8 cellular contexts compared by ENCODE assay signal in genomic region chr3:184157206-184157605, GRCh38. TPM values are rescaled to one million over a fixed set of nuclear protein-coding genes. Genes with fewer than 3 reads are reported as not detected.
DNase-seq lines count a peak whose midpoint lies in the region; ATAC-seq and TF ChIP-seq lines count a peak whose summit lies in the region.

No MANE protein-coding gene starts in this region.

- peak overlapping the region; percentile 89; the same call in 1 of the 2 replicates for H3K4me3 ChIP-seq in iPS-18c (ENCODE audit: insufficient read depth, low read depth, low read length)
- peak overlapping the region; percentile 61 to 95 (median 78) for H3K4me3 ChIP-seq in stomach

- H3K27ac ChIP-seq in stomach = peak overlapping the region; percentile 78 to 95 (median 91)

- no peak for TF ChIP-seq CTCF in stomach (IDR thresholded peaks at IDR 0.05)

- no peaks in the 10 kb centered on the region for H3K27me3 ChIP-seq in stomach

- intact Hi-C loops in stomach (cut with DNase I; ENCODE audit: low total_unique reads) = no loop called here

- DNase-seq in NCI-H82 treated with DMSO at 0.1 percent for 48 hours (lab: John Stamatoyannopoulos, UW; ENCODE audit: unreplicated experiment) = peak; percentile 20
- DNase-seq in NCI-H82 (lab: John Stamatoyannopoulos, UW) = no peak
- no peak for DNase-seq in activated naive CD4-positive, alpha-beta T cell treated with anti-CD3 and anti-CD28 coated beads, Interleukin-2, amount 50 U/mL, for 72 hours (ENCODE audit: low spot score in 2 of 2)
- DNase-seq in stomach = no peak
- DNase-seq in NCI-H510A treated with DMSO at 0.1 percent for 48 hours (lab: John Stamatoyannopoulos, UW) = no peak
- DNase-seq in stimulated activated CD4-positive, alpha-beta T cell treated with anti-CD3 and anti-CD28 coated beads, Interleukin-12 subunit alpha, Interleukin-12 subunit beta, amount 100 ng/mL, for 4 hours = no peak
- DNase-seq in DMS 273 treated with DMSO at 0.1 percent for 48 hours (lab: John Stamatoyannopoulos, UW) = no peak

- peak overlapping the region; percentile 10 to 90 for H3K27ac Mint-ChIP-seq in activated naive CD4-positive, alpha-beta T cell treated with anti-CD3 and anti-CD28 coated beads, Interleukin-2, amount 50 U/mL, for 72 hours

- TF ChIP-seq EP300 in stomach (IDR thresholded peaks at IDR 0.05) = no peak

- no peak for ATAC-seq in activated naive CD4-positive, alpha-beta T cell treated with anti-CD3 and anti-CD28 coated beads, Interleukin-2, amount 50 U/mL, for 72 hours

- H3K36me3 ChIP-seq in stomach = peaks cover 0 to 5% (median 2%) of the 10 kb centered on the region in 4 donors

- H3K9me3 Mint-ChIP-seq in activated naive CD4-positive, alpha-beta T cell treated with anti-CD3 and anti-CD28 coated beads, Interleukin-2, amount 50 U/mL, for 72 hours = no peaks in the 10 kb centered on the region

- no peak for TF ChIP-seq POLR2A in stomach (IDR thresholded peaks at IDR 0.05)

- peaks cover 44 to 81% (median 66%) of the 10 kb centered on the region in 4 donors for H3K4me1 ChIP-seq in stomach

- H3K36me3 Mint-ChIP-seq in activated naive CD4-positive, alpha-beta T cell treated with anti-CD3 and anti-CD28 coated beads, Interleukin-2, amount 50 U/mL, for 72 hours = peaks cover 0 to 4% of the 10 kb centered on the region in 2 donors

- H3K9me3 ChIP-seq in iPS-18c (ENCODE audit: control insufficient read depth, insufficient read depth, low read length) (no peaks in the 10 kb centered on the region), stomach (no peaks in the 10 kb centered on the region)

RNA-seq across cellular contexts. Expression of gene DVL3, which starts 2.0 kb away (rescaled TPM):
- total RNA-seq in activated naive CD4-positive, alpha-beta T cell treated with anti-CD3 and anti-CD28 coated beads, Interleukin-2, amount 50 U/mL, for 72 hours = 10 to 100 TPM; 30.1 to 41.7 TPM
- 100 to 1,000 TPM in 1 of 5 donors, 10 to 100 TPM in 4; 27.9 to 107 (median 55.4) TPM for total RNA-seq in stomach
- 10 to 100 TPM; 21.2 to 26.4 (median 25.8) TPM for polyA plus RNA-seq in stomach

RNA-seq across cellular contexts. Expression of gene AP2M1, which starts 17.4 kb away (rescaled TPM):
- 100 to 1,000 TPM; 207 to 288 TPM for total RNA-seq in activated naive CD4-positive, alpha-beta T cell treated with anti-CD3 and anti-CD28 coated beads, Interleukin-2, amount 50 U/mL, for 72 hours
- total RNA-seq in stomach = 100 to 1,000 TPM in 4 of 5 donors, 10 to 100 TPM in 1; 96.2 to 204 (median 134) TPM
- 100 to 1,000 TPM; 143 to 220 (median 208) TPM for polyA plus RNA-seq in stomach

RNA-seq across cellular contexts. Expression of gene EIF2B5, which starts 22.0 kb away (rescaled TPM):
- 10 to 100 TPM; 48.6 to 56.1 TPM for total RNA-seq in activated naive CD4-positive, alpha-beta T cell treated with anti-CD3 and anti-CD28 coated beads, Interleukin-2, amount 50 U/mL, for 72 hours
- total RNA-seq in stomach = 100 to 1,000 TPM in 1 of 5 donors, 10 to 100 TPM in 3, 1 to 10 TPM in 1; 1.4 to 113 (median 36.5) TPM
- polyA plus RNA-seq in stomach = 10 to 100 TPM; 33.0 to 42.0 (median 33.7) TPM

RNA-seq across cellular contexts. Expression of gene ABCF3, which starts 28.8 kb away (rescaled TPM):
- 10 to 100 TPM; 76.6 to 81.3 TPM for total RNA-seq in activated naive CD4-positive, alpha-beta T cell treated with anti-CD3 and anti-CD28 coated beads, Interleukin-2, amount 50 U/mL, for 72 hours
- 100 to 1,000 TPM in 1 of 5 donors, 10 to 100 TPM in 4; 21.6 to 194 (median 55.9) TPM for total RNA-seq in stomach
- polyA plus RNA-seq in stomach = 10 to 100 TPM; 43.4 to 45.0 (median 44.5) TPM
